Comparison of ENCODE assay signal across 11 cellular contexts in genomic region chr18:33232318-33232626, GRCh38.
DNase-seq lines count a peak whose midpoint lies in the region; ATAC-seq, FAIRE-seq and TF ChIP-seq lines count a peak whose summit lies in the region.
"Had no signal": no experiment of that assay in that cellular context is flagged by ENCODE, and none has a peak within 500 bp of the region (broad histone marks: within the 10 kb centered on the region; RNA-seq: fewer than 3 reads in every experiment).

No MANE protein-coding gene starts in this region.

- intact Hi-C loops in natural killer cell (cut with micrococcal nuclease): no loop called here

- no peak for DNase-seq in frontal cortex (ENCODE audit: low spot score in 2 of 2)
- DNase-seq in SK-N-DZ (ENCODE audit: low spot score): no peak
- DNase-seq in hypothalamus (lab: John Stamatoyannopoulos, UW): no peak
- no peak for DNase-seq in natural killer cell
- DNase-seq: activated CD4-positive, alpha-beta T cell treated with anti-CD3 and anti-CD28 coated beads for 1 hour had no signal

- H3K27ac ChIP-seq in KOPT-K1 (ENCODE audit: low read depth, low read length, poor library complexity, severe bottlenecking) (peak overlapping the region; percentile 13), mesodermal cell (ENCODE audit: low read depth, low read length, severe bottlenecking) (peak overlapping the region; percentile 57)
- H3K27ac ChIP-seq: left lung had no signal

- no peaks in the 10 kb centered on the region for H3K4me1 Mint-ChIP-seq in natural killer cell

- H3K27me3 Mint-ChIP-seq in natural killer cell (ENCODE audit: low read depth in 2 of 2): no peaks in the 10 kb centered on the region

- H3K4me1 ChIP-seq in mesodermal cell (ENCODE audit: control insufficient read depth, insufficient read depth, low read length, poor library complexity, severe bottlenecking): peaks cover 6% of the 10 kb centered on the region
- H3K4me1 ChIP-seq: left lung had no signal

- ATAC-seq in GM18502 (IDR thresholded peaks at IDR 0.05; ENCODE audit: poor library complexity, unreplicated experiment) (peak; percentile 15), GM21786 (IDR thresholded peaks at IDR 0.05; ENCODE audit: unreplicated experiment) (peak; percentile 15), natural killer cell (no peak)

- H3K4me3 Mint-ChIP-seq in natural killer cell: no peak overlapping the region
- H3K4me3 Mint-ChIP-seq: activated T-helper 1 cell treated with anti-CD3 and anti-CD28 coated beads, Interleukin-12 subunit alpha, Interleukin-12 subunit beta, Interleukin-2, Interleukin-4 antibody, amounts not matched to agents 30 ng/mL and 10 ng/mL and 1 ng/mL, durations not matched to agents 14 hours and 24 hours and 36 hours had no signal

- H3K9me3 ChIP-seq in KOPT-K1 (ENCODE audit: insufficient read depth, low read length, poor library complexity, severe bottlenecking) (no peaks in the 10 kb centered on the region), mesodermal cell (ENCODE audit: control insufficient read depth, low read length) (no peaks in the 10 kb centered on the region)
- H3K9me3 ChIP-seq: left lung had no signal

- H3K4me3 ChIP-seq in mesodermal cell (ENCODE audit: extremely low read depth, insufficient read depth, low read length, poor library complexity, severe bottlenecking): no peak overlapping the region
- H3K4me3 ChIP-seq: left lung had no signal

- peaks cover 0 to 5% of the 10 kb centered on the region in 2 donors for H3K9me3 Mint-ChIP-seq in natural killer cell
- H3K9me3 Mint-ChIP-seq: activated T-helper 1 cell treated with anti-CD3 and anti-CD28 coated beads, Interleukin-12 subunit alpha, Interleukin-12 subunit beta, Interleukin-2, Interleukin-4 antibody, amounts not matched to agents 30 ng/mL and 10 ng/mL and 1 ng/mL, durations not matched to agents 14 hours and 24 hours and 36 hours had no signal

- H3K36me3 ChIP-seq in KOPT-K1 (ENCODE audit: insufficient read depth, low read length): no peaks in the 10 kb centered on the region
- no peaks in the 10 kb centered on the region for H3K36me3 ChIP-seq in mesodermal cell (ENCODE audit: control insufficient read depth, insufficient read depth, low read length)
- H3K36me3 ChIP-seq: left lung had no signal

- peaks cover 5% of the 10 kb centered on the region for H3K36me3 Mint-ChIP-seq in natural killer cell

- no peak for FAIRE-seq in frontal cortex (lab: Jason Lieb, UNC)

- no peak overlapping the region for H3K27ac Mint-ChIP-seq in natural killer cell
- H3K27ac Mint-ChIP-seq: activated T-helper 1 cell treated with anti-CD3 and anti-CD28 coated beads, Interleukin-12 subunit alpha, Interleukin-12 subunit beta, Interleukin-2, Interleukin-4 antibody, amounts not matched to agents 30 ng/mL and 10 ng/mL and 1 ng/mL, durations not matched to agents 14 hours and 24 hours and 36 hours had no signal

- TF ChIP-seq CTCF in natural killer cell (IDR thresholded peaks at IDR 0.05): no peak

Comparison
In these comparisons a context has a peak if more than half of its experiments do, and no peak if none do; other contexts are left out.
1. ATAC-seq: peak in GM18502 (single experiment) and GM21786 (single experiment); none in natural killer cell (0 of 3).